7 cellular contexts compared by ENCODE assay signal in genomic region chr7:9870674-9871073, GRCh38.
"Had no signal": no experiment of that assay in that cellular context is flagged by ENCODE, and none has a peak within 500 bp of the region (broad histone marks: within the 10 kb centered on the region; RNA-seq: fewer than 3 reads in every experiment).

No MANE protein-coding gene starts in this region.

- DNase-seq: GM23248, GOT3, H7, HFFc6, KBM-7 had no signal

- H3K9me3 ChIP-seq: HAP-1 had no signal

- H3K4me1 ChIP-seq: HAP-1 had no signal

- ATAC-seq: HCT116 had no signal

- H3K27ac ChIP-seq: GM23248 had no signal

- H3K36me3 ChIP-seq: HAP-1 had no signal

- H3K4me3 ChIP-seq: GM23248, HAP-1 had no signal

- H2AFZ ChIP-seq: GM23248 had no signal

- H3K9ac ChIP-seq: GM23248 had no signal
